In the genomic region with DNA sequence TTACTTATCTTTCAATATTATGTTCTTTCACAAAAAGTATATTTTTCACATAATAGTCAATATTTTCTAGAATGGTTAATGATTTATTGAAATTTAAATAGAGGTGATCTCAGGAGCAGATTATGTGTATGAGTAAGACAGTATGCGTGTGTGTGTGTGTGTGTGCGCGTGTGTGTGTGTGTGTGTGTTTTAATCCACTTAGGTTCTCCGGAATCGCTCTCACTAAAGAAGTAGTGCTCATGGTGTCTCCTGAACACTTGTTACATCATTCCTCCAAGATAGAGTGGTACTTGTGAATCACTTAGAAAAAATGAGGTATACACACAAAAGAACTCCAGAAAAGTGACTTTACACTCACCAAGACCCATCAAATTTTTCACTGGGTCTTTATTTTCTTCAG, we compare ENCODE assay signal across 1 cellular context.
TF ChIP-seq lines count a peak whose summit lies in the region.

No MANE protein-coding gene starts in this region.

TF ChIP-seq in HepG2, 621 proteins besides CTCF, POLR2A, EP300 and RAD21 (continued from another document):
- TF ChIP-seq ZNF34 (CRISPR knock-in tag; IDR thresholded peaks at IDR 0.05; ENCODE audit: borderline replicate concordance) (no peak), ZNF382 (CRISPR knock-in tag; IDR thresholded peaks at IDR 0.05; ENCODE audit: borderline replicate concordance) (no peak), BRCA1 (CRISPR knock-in tag; IDR thresholded peaks at IDR 0.05) (no peak), MED8 (CRISPR knock-in tag; IDR thresholded peaks at IDR 0.05; ENCODE audit: insufficient replicate concordance) (no peak), YEATS4 (CRISPR knock-in tag; IDR thresholded peaks at IDR 0.05; ENCODE audit: borderline replicate concordance) (no peak), ZNF589 (CRISPR knock-in tag; conservative IDR thresholded peaks at IDR 0.05) (no peak), MXD4 (CRISPR knock-in tag; IDR thresholded peaks at IDR 0.05) (no peak), ZNF713 (CRISPR knock-in tag; IDR thresholded peaks at IDR 0.05) (no peak), ZFP36 (IDR thresholded peaks at IDR 0.05; ENCODE audit: borderline replicate concordance, low read depth, low read length, partially characterized antibody) (no peak), KMT2B (CRISPR knock-in tag; IDR thresholded peaks at IDR 0.05) (no peak)
- TF ChIP-seq, protein P1, sequence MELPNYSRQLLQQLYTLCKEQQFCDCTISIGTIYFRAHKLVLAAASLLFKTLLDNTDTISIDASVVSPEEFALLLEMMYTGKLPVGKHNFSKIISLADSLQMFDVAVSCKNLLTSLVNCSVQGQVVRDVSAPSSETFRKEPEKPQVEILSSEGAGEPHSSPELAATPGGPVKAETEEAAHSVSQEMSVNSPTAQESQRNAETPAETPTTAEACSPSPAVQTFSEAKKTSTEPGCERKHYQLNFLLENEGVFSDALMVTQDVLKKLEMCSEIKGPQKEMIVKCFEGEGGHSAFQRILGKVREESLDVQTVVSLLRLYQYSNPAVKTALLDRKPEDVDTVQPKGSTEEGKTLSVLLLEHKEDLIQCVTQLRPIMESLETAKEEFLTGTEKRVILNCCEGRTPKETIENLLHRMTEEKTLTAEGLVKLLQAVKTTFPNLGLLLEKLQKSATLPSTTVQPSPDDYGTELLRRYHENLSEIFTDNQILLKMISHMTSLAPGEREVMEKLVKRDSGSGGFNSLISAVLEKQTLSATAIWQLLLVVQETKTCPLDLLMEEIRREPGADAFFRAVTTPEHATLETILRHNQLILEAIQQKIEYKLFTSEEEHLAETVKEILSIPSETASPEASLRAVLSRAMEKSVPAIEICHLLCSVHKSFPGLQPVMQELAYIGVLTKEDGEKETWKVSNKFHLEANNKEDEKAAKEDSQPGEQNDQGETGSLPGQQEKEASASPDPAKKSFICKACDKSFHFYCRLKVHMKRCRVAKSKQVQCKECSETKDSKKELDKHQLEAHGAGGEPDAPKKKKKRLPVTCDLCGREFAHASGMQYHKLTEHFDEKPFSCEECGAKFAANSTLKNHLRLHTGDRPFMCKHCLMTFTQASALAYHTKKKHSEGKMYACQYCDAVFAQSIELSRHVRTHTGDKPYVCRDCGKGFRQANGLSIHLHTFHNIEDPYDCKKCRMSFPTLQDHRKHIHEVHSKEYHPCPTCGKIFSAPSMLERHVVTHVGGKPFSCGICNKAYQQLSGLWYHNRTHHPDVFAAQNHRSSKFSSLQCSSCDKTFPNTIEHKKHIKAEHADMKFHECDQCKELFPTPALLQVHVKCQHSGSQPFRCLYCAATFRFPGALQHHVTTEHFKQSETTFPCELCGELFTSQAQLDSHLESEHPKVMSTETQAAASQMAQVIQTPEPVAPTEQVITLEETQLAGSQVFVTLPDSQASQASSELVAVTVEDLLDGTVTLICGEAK (IDR thresholded peaks at IDR 0.05): no peak
- TF ChIP-seq, protein P1 (CRISPR knock-in tag; IDR thresholded peaks at IDR 0.05): no peak
- TF ChIP-seq, protein P2, sequence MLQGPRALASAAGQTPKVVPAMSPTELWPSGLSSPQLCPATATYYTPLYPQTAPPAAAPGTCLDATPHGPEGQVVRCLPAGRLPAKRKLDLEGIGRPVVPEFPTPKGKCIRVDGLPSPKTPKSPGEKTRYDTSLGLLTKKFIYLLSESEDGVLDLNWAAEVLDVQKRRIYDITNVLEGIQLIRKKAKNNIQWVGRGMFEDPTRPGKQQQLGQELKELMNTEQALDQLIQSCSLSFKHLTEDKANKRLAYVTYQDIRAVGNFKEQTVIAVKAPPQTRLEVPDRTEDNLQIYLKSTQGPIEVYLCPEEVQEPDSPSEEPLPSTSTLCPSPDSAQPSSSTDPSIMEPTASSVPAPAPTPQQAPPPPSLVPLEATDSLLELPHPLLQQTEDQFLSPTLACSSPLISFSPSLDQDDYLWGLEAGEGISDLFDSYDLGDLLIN (CRISPR knock-in tag; IDR thresholded peaks at IDR 0.05; ENCODE audit: borderline replicate concordance): no peak
- TF ChIP-seq, protein P3, sequence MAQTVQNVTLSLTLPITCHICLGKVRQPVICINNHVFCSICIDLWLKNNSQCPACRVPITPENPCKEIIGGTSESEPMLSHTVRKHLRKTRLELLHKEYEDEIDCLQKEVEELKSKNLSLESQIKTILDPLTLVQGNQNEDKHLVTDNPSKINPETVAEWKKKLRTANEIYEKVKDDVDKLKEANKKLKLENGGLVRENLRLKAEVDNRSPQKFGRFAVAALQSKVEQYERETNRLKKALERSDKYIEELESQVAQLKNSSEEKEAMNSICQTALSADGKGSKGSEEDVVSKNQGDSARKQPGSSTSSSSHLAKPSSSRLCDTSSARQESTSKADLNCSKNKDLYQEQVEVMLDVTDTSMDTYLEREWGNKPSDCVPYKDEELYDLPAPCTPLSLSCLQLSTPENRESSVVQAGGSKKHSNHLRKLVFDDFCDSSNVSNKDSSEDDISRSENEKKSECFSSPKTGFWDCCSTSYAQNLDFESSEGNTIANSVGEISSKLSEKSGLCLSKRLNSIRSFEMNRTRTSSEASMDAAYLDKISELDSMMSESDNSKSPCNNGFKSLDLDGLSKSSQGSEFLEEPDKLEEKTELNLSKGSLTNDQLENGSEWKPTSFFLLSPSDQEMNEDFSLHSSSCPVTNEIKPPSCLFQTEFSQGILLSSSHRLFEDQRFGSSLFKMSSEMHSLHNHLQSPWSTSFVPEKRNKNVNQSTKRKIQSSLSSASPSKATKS (CRISPR knock-in tag; IDR thresholded peaks at IDR 0.05): no peak
- TF ChIP-seq, protein P4, sequence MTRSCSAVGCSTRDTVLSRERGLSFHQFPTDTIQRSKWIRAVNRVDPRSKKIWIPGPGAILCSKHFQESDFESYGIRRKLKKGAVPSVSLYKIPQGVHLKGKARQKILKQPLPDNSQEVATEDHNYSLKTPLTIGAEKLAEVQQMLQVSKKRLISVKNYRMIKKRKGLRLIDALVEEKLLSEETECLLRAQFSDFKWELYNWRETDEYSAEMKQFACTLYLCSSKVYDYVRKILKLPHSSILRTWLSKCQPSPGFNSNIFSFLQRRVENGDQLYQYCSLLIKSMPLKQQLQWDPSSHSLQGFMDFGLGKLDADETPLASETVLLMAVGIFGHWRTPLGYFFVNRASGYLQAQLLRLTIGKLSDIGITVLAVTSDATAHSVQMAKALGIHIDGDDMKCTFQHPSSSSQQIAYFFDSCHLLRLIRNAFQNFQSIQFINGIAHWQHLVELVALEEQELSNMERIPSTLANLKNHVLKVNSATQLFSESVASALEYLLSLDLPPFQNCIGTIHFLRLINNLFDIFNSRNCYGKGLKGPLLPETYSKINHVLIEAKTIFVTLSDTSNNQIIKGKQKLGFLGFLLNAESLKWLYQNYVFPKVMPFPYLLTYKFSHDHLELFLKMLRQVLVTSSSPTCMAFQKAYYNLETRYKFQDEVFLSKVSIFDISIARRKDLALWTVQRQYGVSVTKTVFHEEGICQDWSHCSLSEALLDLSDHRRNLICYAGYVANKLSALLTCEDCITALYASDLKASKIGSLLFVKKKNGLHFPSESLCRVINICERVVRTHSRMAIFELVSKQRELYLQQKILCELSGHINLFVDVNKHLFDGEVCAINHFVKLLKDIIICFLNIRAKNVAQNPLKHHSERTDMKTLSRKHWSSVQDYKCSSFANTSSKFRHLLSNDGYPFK (CRISPR knock-in tag; IDR thresholded peaks at IDR 0.05; ENCODE audit: borderline replicate concordance): no peak
